1 cellular context compared by ENCODE assay signal in the genomic region with DNA sequence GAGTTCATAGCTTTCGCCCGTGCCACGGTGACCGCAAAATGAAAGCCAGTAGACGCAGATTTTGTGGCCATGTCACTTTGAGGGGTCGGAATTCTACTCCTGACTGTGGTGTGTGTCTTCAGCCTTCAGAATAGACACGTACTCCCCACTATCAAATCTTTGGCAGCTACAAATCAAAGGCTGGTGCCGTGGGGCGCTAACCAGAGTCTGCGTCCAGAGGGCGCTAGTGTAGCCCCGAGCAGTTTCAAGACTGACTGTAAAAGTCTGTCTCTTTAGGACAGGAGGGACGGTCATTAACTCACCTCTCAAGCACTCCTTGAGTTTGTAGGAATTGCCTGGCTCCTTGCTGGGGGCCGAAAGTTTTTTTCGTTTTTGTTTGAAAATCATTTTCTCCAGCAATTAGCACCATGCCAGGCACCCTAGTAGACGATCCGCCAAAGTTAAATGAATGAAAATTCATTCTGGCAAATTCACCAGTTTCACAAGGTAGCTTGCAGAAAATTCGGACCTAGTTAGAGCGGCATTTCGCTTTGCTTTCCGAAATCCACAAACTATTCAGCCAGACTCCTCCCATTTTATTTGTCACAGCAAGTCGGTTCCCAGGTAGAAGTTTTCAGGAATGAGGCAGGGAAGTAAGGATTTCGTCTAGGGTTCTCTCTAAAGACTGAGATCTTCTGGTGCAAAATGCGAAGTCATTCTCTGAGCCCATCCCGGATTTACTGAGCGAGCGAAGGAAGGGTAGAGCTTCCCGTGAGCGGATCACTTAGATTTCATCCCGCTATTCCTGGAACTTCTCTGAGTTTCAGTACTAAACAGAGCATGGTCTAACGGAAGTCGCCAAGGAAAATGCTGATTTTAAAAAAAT.
TF ChIP-seq lines count a peak whose summit lies in the region.

No MANE protein-coding gene starts in this region.

TF ChIP-seq in A549, 52 proteins besides CTCF, POLR2A, EP300 and RAD21 (continued from another document):
- no peak for TF ChIP-seq TFCP2L1 (CRISPR knock-in tag; IDR thresholded peaks at IDR 0.05)
